ENCODE assay signal across 8 cellular contexts in genomic region chr6:142820336-142821016, GRCh38.
DNase-seq lines count a peak whose midpoint lies in the region; ATAC-seq and TF ChIP-seq lines count a peak whose summit lies in the region.

No MANE protein-coding gene starts in this region.

- no peaks in the 10 kb centered on the region for H3K27me3 Mint-ChIP-seq in activated T-cell treated with anti-CD3 and anti-CD28 coated beads, Interleukin-2, amount 50 U/mL, for 72 hours (ENCODE audit: low read depth)
- no peaks in the 10 kb centered on the region for H3K27me3 Mint-ChIP-seq in activated naive CD8-positive, alpha-beta T cell

- peak overlapping the region; percentile 100 for H3K27ac Mint-ChIP-seq in activated T-cell treated with anti-CD3 and anti-CD28 coated beads, Interleukin-2, amount 50 U/mL, for 72 hours
- H3K27ac Mint-ChIP-seq in activated naive CD8-positive, alpha-beta T cell: peak overlapping the region; percentile 98

- peak; percentile 41 to 44 for ATAC-seq in activated T-cell treated with anti-CD3 and anti-CD28 coated beads, Interleukin-2, amount 50 U/mL, for 72 hours (replicated peaks in 1 of 2)
- peak in 1 of 2 donors; percentile 14 for ATAC-seq in upper lobe of left lung (ENCODE audit: low FRiP score in 2 of 2)
- ATAC-seq in GM19455 (IDR thresholded peaks at IDR 0.05; ENCODE audit: unreplicated experiment): no peak

- H3K27me3 ChIP-seq in liver (ENCODE audit: control insufficient read depth in 4 of 4, insufficient read depth in 4 of 4, low read length in 3 of 4): no peaks in the 10 kb centered on the region
- no peaks in the 10 kb centered on the region for H3K27me3 ChIP-seq in upper lobe of left lung

- peaks cover 5% of the 10 kb centered on the region in 2 donors for H3K36me3 Mint-ChIP-seq in activated T-cell treated with anti-CD3 and anti-CD28 coated beads, Interleukin-2, amount 50 U/mL, for 72 hours (ENCODE audit: insufficient read depth in 2 of 2)
- peaks cover 26% of the 10 kb centered on the region for H3K36me3 Mint-ChIP-seq in activated naive CD8-positive, alpha-beta T cell

- DNase-seq in activated T-cell treated with anti-CD3 and anti-CD28 coated beads, Interleukin-2, amount 50 U/mL, for 72 hours: no peak
- DNase-seq in activated T-cell treated with anti-CD3 and anti-CD28 coated beads, Interleukin-2, amount 50 U/mL, for 1 hour: no peak
- DNase-seq in upper lobe of left lung (no peak), hepatic stellate cell (ENCODE audit: low spot score) (no peak), SK-N-DZ (ENCODE audit: low spot score) (no peak)

- peak overlapping the region; percentile 19 to 79 for H3K9ac ChIP-seq in liver (ENCODE audit: low read depth in 1 of 2, low read length in 2 of 2)

- peak overlapping the region; percentile 29 to 79 for H3K27ac ChIP-seq in liver (ENCODE audit: low read depth in 1 of 2, low read length in 2 of 2)
- H3K27ac ChIP-seq in upper lobe of left lung: peak overlapping the region; percentile 60 to 76 (median 69)

- H3K4me3 Mint-ChIP-seq in activated T-cell treated with anti-CD3 and anti-CD28 coated beads, Interleukin-2, amount 50 U/mL, for 72 hours: peak overlapping the region; percentile 83 to 99
- peak overlapping the region; percentile 84 for H3K4me3 Mint-ChIP-seq in activated naive CD8-positive, alpha-beta T cell

- no peak for TF ChIP-seq RAD21 in liver (IDR thresholded peaks at IDR 0.05)

- peaks cover 0 to 2% of the 10 kb centered on the region in 2 donors for H3K9me3 Mint-ChIP-seq in activated T-cell treated with anti-CD3 and anti-CD28 coated beads, Interleukin-2, amount 50 U/mL, for 72 hours
- H3K9me3 Mint-ChIP-seq in activated naive CD8-positive, alpha-beta T cell (ENCODE audit: low read depth): no peaks in the 10 kb centered on the region

- H3K4me1 ChIP-seq in liver (ENCODE audit: control insufficient read depth in 4 of 4, insufficient read depth in 4 of 4, low read length in 3 of 4): peaks cover 5 to 35% (median 24%) of the 10 kb centered on the region in 4 donors
- peaks cover 0 to 39% (median 26%) of the 10 kb centered on the region in 4 donors for H3K4me1 ChIP-seq in upper lobe of left lung

- TF ChIP-seq CTCF in liver (IDR thresholded peaks at IDR 0.05; ENCODE audit: low read depth, low read length, missing input control) (no peak), upper lobe of left lung (IDR thresholded peaks at IDR 0.05) (no peak)

- no peaks in the 10 kb centered on the region for H3K36me3 ChIP-seq in liver (ENCODE audit: control insufficient read depth in 4 of 4, insufficient read depth in 3 of 4, low read depth in 1 of 4, low read length in 3 of 4)
- no peaks in the 10 kb centered on the region for H3K36me3 ChIP-seq in upper lobe of left lung

- H3K4me3 ChIP-seq in liver (ENCODE audit: low read depth in 1 of 3, low read length in 3 of 3) (peak overlapping the region; percentile 1 to 44 (median 32)), upper lobe of left lung (peak overlapping the region in 3 of 4 donors; percentile 30 to 48 (median 45))

- no peak for TF ChIP-seq POLR2A in upper lobe of left lung (IDR thresholded peaks at IDR 0.05)

- no peak for TF ChIP-seq EP300 in upper lobe of left lung (IDR thresholded peaks at IDR 0.05)

- WGBS in liver: 52% methylated on average over 4 of the region's 4 CpGs
- WGBS in upper lobe of left lung, 2 donors: 24 to 35% methylated on average over 4 of the region's 4 CpGs

- peaks cover 82% of the 10 kb centered on the region for H3K4me1 Mint-ChIP-seq in activated T-cell treated with anti-CD3 and anti-CD28 coated beads, Interleukin-2, amount 50 U/mL, for 72 hours (ENCODE audit: low read depth)
- H3K4me1 Mint-ChIP-seq in activated naive CD8-positive, alpha-beta T cell (ENCODE audit: low read depth): peaks cover 83% of the 10 kb centered on the region

- H3K9me3 ChIP-seq in liver (ENCODE audit: control insufficient read depth in 4 of 4, low read length in 3 of 4): no peaks in the 10 kb centered on the region
- H3K9me3 ChIP-seq in upper lobe of left lung: no peaks in the 10 kb centered on the region

TF ChIP-seq in liver, 16 proteins besides CTCF, POLR2A, EP300 and RAD21:
- TF ChIP-seq MAX (IDR thresholded peaks at IDR 0.05): no peak
- TF ChIP-seq FOXA2 (IDR thresholded peaks at IDR 0.05): no peak
- no peak for TF ChIP-seq ZBTB33 (IDR thresholded peaks at IDR 0.05)
- no peak for TF ChIP-seq FOXA1 (IDR thresholded peaks at IDR 0.05)
- TF ChIP-seq TAF1 (conservative IDR thresholded peaks at IDR 0.05): no peak
- TF ChIP-seq EGR1 (IDR thresholded peaks at IDR 0.05; ENCODE audit: low read depth in 2 of 2): no peak
- no peak for TF ChIP-seq REST (IDR thresholded peaks at IDR 0.05)
- no peak for TF ChIP-seq YY1 (IDR thresholded peaks at IDR 0.05)
- TF ChIP-seq JUND (IDR thresholded peaks at IDR 0.05): no peak
- no peak for TF ChIP-seq HNF4G (IDR thresholded peaks at IDR 0.05)
- no peak for TF ChIP-seq RXRA (IDR thresholded peaks at IDR 0.05)
- TF ChIP-seq ATF3 (IDR thresholded peaks at IDR 0.05): no peak
- TF ChIP-seq HNF4A (conservative IDR thresholded peaks at IDR 0.05): no peak
- TF ChIP-seq SP1 (IDR thresholded peaks at IDR 0.05): no peak
- no peak for TF ChIP-seq GABPA (IDR thresholded peaks at IDR 0.05 in 1 of 2, conservative IDR thresholded peaks at IDR 0.05 in 1 of 2)
TF ChIP-seq in liver: peak in this region for 0.
